Comparison of ENCODE assay signal across 31 cellular contexts in the genomic region with DNA sequence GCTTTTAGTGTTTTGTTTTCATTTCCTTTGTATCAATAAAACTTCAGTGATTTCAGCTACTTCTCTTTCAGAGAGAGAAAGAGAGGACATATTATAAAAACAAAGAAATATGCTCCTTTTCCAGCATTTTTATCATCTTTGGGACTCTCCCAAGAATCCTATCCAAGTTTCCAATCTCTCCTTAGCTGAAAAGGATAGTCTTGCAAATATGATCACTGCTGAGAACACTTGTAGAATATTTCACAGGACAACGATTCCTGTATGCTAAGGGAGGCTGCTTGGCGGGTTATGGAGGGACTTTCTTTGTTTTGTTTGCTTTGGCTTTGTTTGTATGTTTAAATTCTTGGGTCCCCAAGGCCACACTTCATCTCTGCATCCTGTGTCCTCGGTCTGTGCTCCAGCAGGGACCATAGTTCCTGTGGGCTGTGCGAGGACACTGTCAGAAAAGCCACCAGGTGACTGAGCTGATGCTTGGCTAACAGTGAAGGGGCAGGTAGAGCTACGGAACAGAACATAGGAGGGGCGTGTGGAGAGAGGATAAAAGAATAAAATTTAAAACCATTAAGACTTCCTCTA. TPM values are rescaled to one million over a fixed set of nuclear protein-coding genes. Genes with fewer than 3 reads are reported as not detected.
A peak's percentile ranks its signal among the peaks of the same experiment; 100 is the strongest.
DNase-seq lines count a peak whose midpoint lies in the region; ATAC-seq and TF ChIP-seq lines count a peak whose summit lies in the region.
"Had no signal": no experiment of that assay in that cellular context is flagged by ENCODE, and none has a peak within 500 bp of the region (broad histone marks: within the 10 kb centered on the region; RNA-seq: fewer than 3 reads in every experiment).

No MANE protein-coding gene starts in this region.

- CTCF ChIA-PET in WTC11 (lab: Charles Lee): interaction anchor here (1.2 kb wide), 2 partner anchors 175 to 408 kb away, joined by 3 to 5 read pairs; partner anchors contain the start of gene PANX1

- H3K27ac ChIP-seq in osteoblast (ENCODE audit: low read depth, low read length): no peak overlapping the region
- no peak overlapping the region for H3K27ac ChIP-seq in upper lobe of right lung
- H3K27ac ChIP-seq: brain microvascular endothelial cell, left lung, spleen, upper lobe of left lung had no signal

- H3K9me3 ChIP-seq in osteoblast (ENCODE audit: low read depth, low read length) (no peaks in the 10 kb centered on the region), upper lobe of right lung (no peaks in the 10 kb centered on the region)
- H3K9me3 ChIP-seq: BE2C, left lung, MG63, spleen, upper lobe of left lung had no signal

- POLR2A ChIA-PET in WTC11 (lab: Charles Lee): no interaction called here

- DNase-seq in G401 (ENCODE audit: low spot score) (peak; percentile 18), WTC11 (ENCODE audit: low spot score) (no peak), Right ventricle myocardium superior (no peak), osteoblast (ENCODE audit: insufficient read length, low spot score, missing footprints) (no peak), SW480 (ENCODE audit: low spot score) (no peak), upper lobe of right lung (no peak)
- DNase-seq: ACHN; activated CD4-positive, alpha-beta T cell treated with anti-CD3 and anti-CD28 coated beads, Interleukin-2, amount 10 ng/mL, durations not matched to agents 7 days and 5 days; activated naive CD4-positive, alpha-beta T cell; activated T-cell treated with anti-CD3 and anti-CD28 coated beads, Interleukin-2, amount 50 U/mL, for 72 hours; BE2C; brain microvascular endothelial cell; DMS153; effector CD8-positive, alpha-beta T cell; foreskin melanocyte; HCEC 1CT; hippocampal formation; immature natural killer cell; left lung; MG63; midbrain; naive thymus-derived CD4-positive, alpha-beta T cell; NCI-H2029 treated with DMSO at 0.1 percent for 48 hours; NCI-H226; occipital lobe; spleen; upper lobe of left lung had no signal

- peaks cover under 1% of the 10 kb centered on the region for H3K9me3 Mint-ChIP-seq in WTC11
- H3K9me3 Mint-ChIP-seq: activated CD4-positive, alpha-beta T cell treated with anti-CD3 and anti-CD28 coated beads, Interleukin-2, amount 10 ng/mL, durations not matched to agents 7 days and 5 days; activated T-cell treated with anti-CD3 and anti-CD28 coated beads, Interleukin-2, amount 50 U/mL, for 72 hours; immature natural killer cell had no signal

- intact Hi-C loops in Right ventricle myocardium superior (cut with DNase I): no loop called here
- intact Hi-C loops in upper lobe of right lung (cut with DNase I): no loop called here

- TF ChIP-seq CTCF in WTC11 (IDR thresholded peaks at IDR 0.05) (no peak), osteoblast (IDR thresholded peaks at IDR 0.05; ENCODE audit: extremely low read depth, low read depth, low read length) (no peak), upper lobe of right lung (IDR thresholded peaks at IDR 0.05) (no peak)

- H3K4me1 ChIP-seq in osteoblast (ENCODE audit: insufficient read depth, low read length) (peaks cover 7% of the 10 kb centered on the region), upper lobe of right lung (no peaks in the 10 kb centered on the region)
- H3K4me1 ChIP-seq: BE2C, left lung, upper lobe of left lung had no signal

- peaks cover 29% of the 10 kb centered on the region for H3K4me1 Mint-ChIP-seq in WTC11
- H3K4me1 Mint-ChIP-seq: activated CD4-positive, alpha-beta T cell treated with anti-CD3 and anti-CD28 coated beads, Interleukin-2, amount 10 ng/mL, durations not matched to agents 7 days and 5 days; immature natural killer cell; naive thymus-derived CD4-positive, alpha-beta T cell had no signal

- H3K4me3 Mint-ChIP-seq in WTC11: no peak overlapping the region
- H3K4me3 Mint-ChIP-seq: activated CD4-positive, alpha-beta T cell treated with anti-CD3 and anti-CD28 coated beads, Interleukin-2, amount 10 ng/mL, durations not matched to agents 7 days and 5 days; activated T-cell treated with anti-CD3 and anti-CD28 coated beads, Interleukin-2, amount 50 U/mL, for 72 hours; immature natural killer cell; naive thymus-derived CD4-positive, alpha-beta T cell had no signal

- no peak overlapping the region for H3K4me3 ChIP-seq in osteoblast (ENCODE audit: insufficient read depth, low read length)
- H3K4me3 ChIP-seq in upper lobe of right lung: no peak overlapping the region
- H3K4me3 ChIP-seq: K562, left lung, MG63, spleen, upper lobe of left lung had no signal

- H3K27me3 Mint-ChIP-seq in WTC11 (ENCODE audit: low read depth): no peaks in the 10 kb centered on the region; the same call in 1 of the 2 replicates

- H3K36me3 ChIP-seq in osteoblast (ENCODE audit: insufficient read depth, low read length): no peaks in the 10 kb centered on the region
- H3K36me3 ChIP-seq in upper lobe of right lung: no peaks in the 10 kb centered on the region
- H3K36me3 ChIP-seq: BE2C, brain microvascular endothelial cell, left lung, MG63, spleen, upper lobe of left lung had no signal

- peak overlapping the region; percentile 33 for H3K4me2 ChIP-seq in osteoblast (ENCODE audit: insufficient read depth, low read length)

- in situ Hi-C loops in G401 (cut with HindIII; ENCODE audit: low sequenced_read_pairs): no loop called here

- peak; percentile 39; the same call in 1 of the 2 replicates for ATAC-seq in WTC11
- peak; percentile 78 for ATAC-seq in Right ventricle myocardium superior (ENCODE audit: poor library complexity)
- ATAC-seq in upper lobe of right lung: no peak
- no peak for ATAC-seq in HG02763 (IDR thresholded peaks at IDR 0.05; ENCODE audit: unreplicated experiment)
- ATAC-seq in activated CD4-positive, CD25-positive, alpha-beta regulatory T cell treated with anti-CD3 and anti-CD28 coated beads, Interleukin-2, amount 50 U/mL, for 24 hours: no peak
- ATAC-seq: activated T-cell treated with anti-CD3 and anti-CD28 coated beads, Interleukin-2, amount 50 U/mL, for 72 hours; K562; left lung; naive thymus-derived CD4-positive, alpha-beta T cell had no signal

- H4K20me1 ChIP-seq in osteoblast (ENCODE audit: insufficient read depth, low read length): no peaks in the 10 kb centered on the region

- H3K27me3 ChIP-seq in osteoblast (ENCODE audit: insufficient read depth, low read length) (no peaks in the 10 kb centered on the region), upper lobe of right lung (no peaks in the 10 kb centered on the region)
- H3K27me3 ChIP-seq: BE2C, brain microvascular endothelial cell, left lung, MG63, spleen, upper lobe of left lung had no signal

- no peak overlapping the region for H2AFZ ChIP-seq in osteoblast (ENCODE audit: low read length)

- H3K79me2 ChIP-seq in osteoblast (ENCODE audit: insufficient read depth, low read length): no peaks in the 10 kb centered on the region

- no peaks in the 10 kb centered on the region for H3K36me3 Mint-ChIP-seq in WTC11
- H3K36me3 Mint-ChIP-seq: immature natural killer cell; naive thymus-derived CD4-positive, alpha-beta T cell had no signal

- H3K27ac Mint-ChIP-seq in WTC11: no peak overlapping the region
- H3K27ac Mint-ChIP-seq: activated CD4-positive, alpha-beta T cell treated with anti-CD3 and anti-CD28 coated beads, Interleukin-2, amount 10 ng/mL, durations not matched to agents 7 days and 5 days; activated T-cell treated with anti-CD3 and anti-CD28 coated beads, Interleukin-2, amount 50 U/mL, for 72 hours; immature natural killer cell; naive thymus-derived CD4-positive, alpha-beta T cell had no signal

TF ChIP-seq in WTC11, 78 proteins besides CTCF, POLR2A, EP300 and RAD21:
- TF ChIP-seq ZNF263 (CRISPR knock-in tag; IDR thresholded peaks at IDR 0.05; ENCODE audit: low read depth): no peak
- no peak for TF ChIP-seq ZNF317 (CRISPR knock-in tag; IDR thresholded peaks at IDR 0.05; ENCODE audit: borderline replicate concordance, low read depth)
- TF ChIP-seq ZNF671 (CRISPR knock-in tag; IDR thresholded peaks at IDR 0.05): no peak
- TF ChIP-seq, protein P1, sequence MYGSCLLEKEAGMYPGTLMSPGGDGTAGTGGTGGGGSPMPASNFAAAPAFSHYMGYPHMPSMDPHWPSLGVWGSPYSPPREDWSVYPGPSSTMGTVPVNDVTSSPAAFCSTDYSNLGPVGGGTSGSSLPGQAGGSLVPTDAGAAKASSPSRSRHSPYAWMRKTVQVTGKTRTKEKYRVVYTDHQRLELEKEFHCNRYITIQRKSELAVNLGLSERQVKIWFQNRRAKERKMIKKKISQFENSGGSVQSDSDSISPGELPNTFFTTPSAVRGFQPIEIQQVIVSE (CRISPR knock-in tag; IDR thresholded peaks at IDR 0.05; ENCODE audit: borderline replicate concordance): no peak
- no peak for TF ChIP-seq FOXK1 (CRISPR knock-in tag; IDR thresholded peaks at IDR 0.05)
- no peak for TF ChIP-seq TP53 (CRISPR knock-in tag; IDR thresholded peaks at IDR 0.05)
- no peak for TF ChIP-seq ERG (CRISPR knock-in tag; IDR thresholded peaks at IDR 0.05)
- no peak for TF ChIP-seq USF1 (CRISPR knock-in tag; IDR thresholded peaks at IDR 0.05)

RNA-seq across cellular contexts. Expression of gene IZUMO1R, which starts 0.4 kb away (rescaled TPM):
- total RNA-seq in G401 (2014; rRNA removed; shearing (Covaris generic)): not detected in 2 replicates
- total RNA-seq in WTC11 (2021): not detected in 3 replicates
- total RNA-seq in Right ventricle myocardium superior: not detected
- not detected in 2 replicates for total RNA-seq in osteoblast
- not detected for total RNA-seq in upper lobe of right lung
- total RNA-seq: activated CD4-positive, alpha-beta T cell treated with anti-CD3 and anti-CD28 coated beads, Interleukin-2, amount 10 ng/mL, durations not matched to agents 7 days and 5 days; activated T-cell treated with anti-CD3 and anti-CD28 coated beads, Interleukin-2, amount 50 U/mL, for 72 hours; epithelial cell of proximal tubule; K562; left lung; naive thymus-derived CD4-positive, alpha-beta T cell; occipital lobe; spleen; upper lobe of left lung had no signal

Comparison
In these comparisons a context has a peak if more than half of its experiments do, and no peak if none do; other contexts are left out.
1. ATAC-seq: peak in WTC11 (single experiment) and Right ventricle myocardium superior (single experiment); none in upper lobe of right lung (single experiment), HG02763 (single experiment) and activated CD4-positive, CD25-positive, alpha-beta regulatory T cell treated with anti-CD3 and anti-CD28 coated beads, Interleukin-2, amount 50 U/mL, for 24 hours (0 of 2).